21 cellular contexts compared by ENCODE assay signal in genomic region chr19:30604657-30605056, GRCh38.
DNase-seq lines count a peak whose midpoint lies in the region; ATAC-seq, FAIRE-seq and TF ChIP-seq lines count a peak whose summit lies in the region.
"Had no signal": no experiment of that assay in that cellular context is flagged by ENCODE, and none has a peak within 500 bp of the region (broad histone marks: within the 10 kb centered on the region; RNA-seq: fewer than 3 reads in every experiment).

No MANE protein-coding gene starts in this region.

- FAIRE-seq in K562 (lab: Jason Lieb, UNC): no peak
- no peak for FAIRE-seq in H1 (lab: Jason Lieb, UNC)
- FAIRE-seq: GM12891, GM19239 had no signal

- H4K8ac ChIP-seq in H1 (ENCODE audit: extremely low read depth, insufficient read depth, low read length) (no peak overlapping the region), neuronal stem cell (ENCODE audit: low read depth, low read length) (no peak overlapping the region)

- no peak overlapping the region for H3K18ac ChIP-seq in H1 (ENCODE audit: extremely low read depth, low read length)
- H3K18ac ChIP-seq in neuronal stem cell (ENCODE audit: low read length): no peak overlapping the region

- H3K27ac ChIP-seq in right atrium auricular region: no peak overlapping the region
- H3K27ac ChIP-seq in K562 (ENCODE audit: extremely low read depth, low read depth, low read length): no peak overlapping the region
- no peak overlapping the region for H3K27ac ChIP-seq in H1 (ENCODE audit: low read depth, low read length)
- H3K27ac ChIP-seq in neuronal stem cell (replicated peaks; ENCODE audit: low read length): no peak overlapping the region
- no peak overlapping the region for H3K27ac ChIP-seq in mammary epithelial cell (ENCODE audit: insufficient read depth, low read depth, low read length)
- H3K27ac ChIP-seq: 22Rv1; BLaER1 treated with 17β-estradiol and CSF1 and Interleukin-3, amounts not matched to agents 10 nM and 100 nM had no signal

- POLR2A ChIA-PET in K562 (lab: Yijun Ruan, JAX): no interaction called here
- POLR2A ChIA-PET in H1 (lab: Charles Lee; ENCODE audit: partially characterized antibody): no interaction called here

- H3K27me3 ChIP-seq in right atrium auricular region (no peaks in the 10 kb centered on the region), K562 (ENCODE audit: control insufficient read depth in 2 of 2, insufficient read depth in 2 of 2, low read length in 2 of 2) (no peaks in the 10 kb centered on the region; a peak in 1 of 5 replicates), H1 (replicated peaks in 1 of 4; ENCODE audit: control insufficient read depth in 3 of 4, extremely low read depth in 1 of 4, insufficient read depth in 3 of 4, low read length in 3 of 4) (no peaks in the 10 kb centered on the region), neuronal stem cell (ENCODE audit: control insufficient read depth in 3 of 3, insufficient read depth in 3 of 3, low read depth in 1 of 3, low read length in 3 of 3) (no peaks in the 10 kb centered on the region), mammary epithelial cell (ENCODE audit: insufficient read depth, low read length) (no peaks in the 10 kb centered on the region)
- H3K27me3 ChIP-seq: BLaER1 treated with 17β-estradiol and CSF1 and Interleukin-3, amounts not matched to agents 10 nM and 100 nM had no signal

- TF ChIP-seq CTCF in right atrium auricular region (IDR thresholded peaks at IDR 0.05) (no peak), K562 (IDR thresholded peaks at IDR 0.05 in 2 of 3, conservative IDR thresholded peaks at IDR 0.05 in 1 of 3; ENCODE audit: insufficient read depth in 2 of 3, low read depth in 1 of 3, low read length in 3 of 3) (no peak), H1 (IDR thresholded peaks at IDR 0.05; ENCODE audit: control extremely low read depth in 1 of 3, insufficient read depth in 1 of 3, low read depth in 1 of 3, low read length in 3 of 3) (no peak), mammary epithelial cell (conservative IDR thresholded peaks at IDR 0.05 in 1 of 2, IDR thresholded peaks at IDR 0.05 in 1 of 2; ENCODE audit: extremely low read depth in 1 of 2, insufficient read depth in 1 of 2, low read depth in 1 of 2, low read length in 2 of 2) (no peak)

- CTCF ChIA-PET in K562 (lab: Yijun Ruan, JAX; ENCODE audit: low intra/inter-chr PET ratio): no interaction called here
- CTCF ChIA-PET in H1 (lab: Charles Lee; ENCODE audit: partially characterized antibody): no interaction called here
- CTCF ChIA-PET in mammary epithelial cell (lab: Charles Lee; ENCODE audit: low non-redundant PET): no interaction called here

- TF ChIP-seq RAD21 in K562 (CRISPR knock-in tag; conservative IDR thresholded peaks at IDR 0.05 in 1 of 2, IDR thresholded peaks at IDR 0.05 in 1 of 2): no peak
- TF ChIP-seq RAD21 in H1 (IDR thresholded peaks at IDR 0.05 in 1 of 2, conservative IDR thresholded peaks at IDR 0.05 in 1 of 2; ENCODE audit: low read depth in 2 of 2, low read length in 2 of 2): no peak

- H3K14ac ChIP-seq in H1 (ENCODE audit: insufficient read length) (no peak overlapping the region), neuronal stem cell (ENCODE audit: low read length) (no peak overlapping the region)

- peaks cover 2% of the 10 kb centered on the region; the same call in 1 of the 2 replicates for H3K23me2 ChIP-seq in H1 (ENCODE audit: low read depth, low read length)

- in situ Hi-C loops in K562 (cut with MboI) (no loop called here), mammary epithelial cell (cut with MboI; ENCODE audit: low sequenced_read_pairs in 2 of 2) (no loop called here)

- H2BK12ac ChIP-seq in H1 (ENCODE audit: low read depth, low read length): no peak overlapping the region
- peak overlapping the region; percentile 42 for H2BK12ac ChIP-seq in neuronal stem cell (ENCODE audit: low read length)

- DNase-seq in right atrium auricular region (ENCODE audit: low spot score) (peak; percentile 7), Right ventricle myocardium superior (no peak), K562 (ENCODE audit: extremely low read depth in 1 of 4, low spot score in 3 of 4) (no peak), H1 (ENCODE audit: low read depth in 1 of 2, low spot score in 2 of 2) (peak in 1 of 2 experiments; percentile 14), neuronal stem cell (ENCODE audit: low spot score) (no peak), mammary epithelial cell (no peak), SW480 (ENCODE audit: low spot score) (no peak)
- DNase-seq: CD8-positive, alpha-beta T cell; COR-L47; DMS 273 treated with DMSO at 0.1 percent for 48 hours; DMS53; DND-41; EL; H7 had no signal

- H4K20me1 ChIP-seq in K562 (replicated peaks; ENCODE audit: control insufficient read depth, insufficient read depth, low read length) (no peaks in the 10 kb centered on the region; the same call in 1 of the 2 replicates), H1 (replicated peaks in 1 of 2; ENCODE audit: control insufficient read depth in 1 of 2, insufficient read depth in 2 of 2, low read length in 2 of 2) (no peaks in the 10 kb centered on the region), mammary epithelial cell (ENCODE audit: insufficient read depth, low read length) (no peaks in the 10 kb centered on the region)
- H4K20me1 ChIP-seq: BLaER1 treated with 17β-estradiol and CSF1 and Interleukin-3, amounts not matched to agents 10 nM and 100 nM had no signal

- no peaks in the 10 kb centered on the region for H3K79me1 ChIP-seq in H1 (ENCODE audit: low read depth, low read length)
- no peaks in the 10 kb centered on the region for H3K79me1 ChIP-seq in neuronal stem cell (ENCODE audit: low read depth, low read length)

- no peaks in the 10 kb centered on the region for H3K9me3 ChIP-seq in right atrium auricular region
- H3K9me3 ChIP-seq in K562 (replicated peaks; ENCODE audit: control insufficient read depth, insufficient read depth, low read depth, low read length): no peaks in the 10 kb centered on the region
- H3K9me3 ChIP-seq in H1 (ENCODE audit: insufficient read depth in 2 of 2, low read depth in 1 of 2, low read length in 1 of 2): no peaks in the 10 kb centered on the region
- peaks cover 0 to 2% of the 10 kb centered on the region in 2 donors for H3K9me3 ChIP-seq in neuronal stem cell (replicated peaks in 1 of 2; ENCODE audit: control insufficient read depth in 2 of 2, insufficient read depth in 1 of 2, low read depth in 1 of 2, low read length in 2 of 2)
- peaks cover 22% of the 10 kb centered on the region for H3K9me3 ChIP-seq in mammary epithelial cell (replicated peaks; ENCODE audit: insufficient read depth, low read length)
- H3K9me3 ChIP-seq: BLaER1 treated with 17β-estradiol and CSF1 and Interleukin-3, amounts not matched to agents 10 nM and 100 nM had no signal

- intact Hi-C loops in Right ventricle myocardium superior (cut with DNase I): no loop called here
- intact Hi-C loops in K562 (cut with micrococcal nuclease): no loop called here
- intact Hi-C loops in mammary epithelial cell (cut with micrococcal nuclease): no loop called here

- H3K9ac ChIP-seq in K562 (ENCODE audit: insufficient read depth in 1 of 2, low read depth in 2 of 2, low read length in 2 of 2) (no peak overlapping the region), H1 (replicated peaks in 1 of 4; ENCODE audit: extremely low read depth in 1 of 4, low read depth in 3 of 4, low read length in 3 of 4) (no peak overlapping the region), neuronal stem cell (ENCODE audit: low read depth, low read length, poor library complexity) (no peak overlapping the region), mammary epithelial cell (ENCODE audit: insufficient read depth, low read length) (no peak overlapping the region)
- H3K9ac ChIP-seq: BLaER1 treated with 17β-estradiol and CSF1 and Interleukin-3, amounts not matched to agents 10 nM and 100 nM had no signal

- no peak overlapping the region for H2BK20ac ChIP-seq in H1 (ENCODE audit: low read length)

- H2BK15ac ChIP-seq in H1 (ENCODE audit: low read length) (no peak overlapping the region), neuronal stem cell (ENCODE audit: low read length) (no peak overlapping the region)

- H3K4me3 ChIP-seq in right atrium auricular region (no peak overlapping the region), K562 (no peak overlapping the region), H1 (ENCODE audit: extremely low read depth in 1 of 4, insufficient read depth in 2 of 4, low read depth in 3 of 4, low read length in 4 of 4) (no peak overlapping the region), neuronal stem cell (ENCODE audit: low read length in 2 of 2) (no peak overlapping the region), mammary epithelial cell (replicated peaks in 1 of 3; ENCODE audit: insufficient read depth in 1 of 3, low read depth in 2 of 3, low read length in 3 of 3) (no peak overlapping the region)
- H3K4me3 ChIP-seq: BLaER1 treated with 17β-estradiol and CSF1 and Interleukin-3, amounts not matched to agents 10 nM and 100 nM; GM23338 had no signal

- dilution Hi-C loops in mammary epithelial cell (cut with HindIII; ENCODE audit: low sequenced_read_pairs): no loop called here

- H2AFZ ChIP-seq in K562 (ENCODE audit: low read depth, low read length): no peak overlapping the region
- H2AFZ ChIP-seq in H1 (ENCODE audit: low read length): no peak overlapping the region
- H2AFZ ChIP-seq in neuronal stem cell (ENCODE audit: low read length): no peak overlapping the region
- no peak overlapping the region for H2AFZ ChIP-seq in mammary epithelial cell (ENCODE audit: low read depth, low read length)
- H2AFZ ChIP-seq: GM23338 had no signal

- no peak overlapping the region for H3K4me2 ChIP-seq in K562 (ENCODE audit: insufficient read depth, low read length)
- H3K4me2 ChIP-seq in H1 (ENCODE audit: insufficient read depth in 1 of 2, low read depth in 2 of 2, low read length in 2 of 2): no peak overlapping the region
- H3K4me2 ChIP-seq in neuronal stem cell (ENCODE audit: insufficient read depth, low read length, poor library complexity, severe bottlenecking): no peak overlapping the region
- H3K4me2 ChIP-seq in mammary epithelial cell (ENCODE audit: insufficient read depth, low read depth, low read length): no peak overlapping the region
- H3K4me2 ChIP-seq: BLaER1 treated with 17β-estradiol and CSF1 and Interleukin-3, amounts not matched to agents 10 nM and 100 nM; GM23338 had no signal

- no peak overlapping the region for H3K23ac ChIP-seq in H1 (ENCODE audit: insufficient read length)
- no peak overlapping the region for H3K23ac ChIP-seq in neuronal stem cell (ENCODE audit: low read depth, low read length, poor library complexity)

- BruUV-seq in K562 (replicated peaks; lab: Mats Ljungman, UMichigan) (no TSS peak), mammary epithelial cell (replicated peaks; lab: Mats Ljungman, UMichigan) (no TSS peak)

- H3K56ac ChIP-seq in H1 (replicated peaks; ENCODE audit: insufficient read length, low read depth, low read length): no peak overlapping the region

- no peak overlapping the region for H4K91ac ChIP-seq in H1 (replicated peaks; ENCODE audit: insufficient read length, low read length)
- no peak overlapping the region for H4K91ac ChIP-seq in neuronal stem cell (ENCODE audit: low read depth, low read length, poor library complexity)

- H3K4me1 ChIP-seq in right atrium auricular region (no peaks in the 10 kb centered on the region), K562 (replicated peaks in 1 of 2; ENCODE audit: control insufficient read depth in 2 of 2, insufficient read depth in 2 of 2, low read length in 2 of 2) (no peaks in the 10 kb centered on the region), H1 (replicated peaks in 1 of 4; ENCODE audit: control insufficient read depth in 3 of 4, insufficient read depth in 4 of 4, low read length in 3 of 4) (no peaks in the 10 kb centered on the region), neuronal stem cell (ENCODE audit: control insufficient read depth in 2 of 2, insufficient read depth in 1 of 2, low read depth in 1 of 2, low read length in 2 of 2) (no peaks in the 10 kb centered on the region), mammary epithelial cell (ENCODE audit: insufficient read depth, low read length) (no peaks in the 10 kb centered on the region)
- H3K4me1 ChIP-seq: BLaER1 treated with 17β-estradiol and CSF1 and Interleukin-3, amounts not matched to agents 10 nM and 100 nM had no signal

- H4K5ac ChIP-seq in H1 (ENCODE audit: insufficient read length, low read depth, low read length): no peak overlapping the region

- no peak overlapping the region for H2BK120ac ChIP-seq in H1 (replicated peaks; ENCODE audit: low read depth, low read length)
- no peak overlapping the region for H2BK120ac ChIP-seq in neuronal stem cell (ENCODE audit: low read depth, low read length)

- H3K36me3 ChIP-seq in right atrium auricular region (no peaks in the 10 kb centered on the region), K562 (ENCODE audit: control insufficient read depth, insufficient read depth, low read length) (no peaks in the 10 kb centered on the region), H1 (ENCODE audit: control insufficient read depth in 2 of 4, insufficient read depth in 4 of 4, low read length in 3 of 4) (no peaks in the 10 kb centered on the region), neuronal stem cell (replicated peaks in 1 of 2; ENCODE audit: control insufficient read depth in 2 of 2, insufficient read depth in 2 of 2, low read length in 2 of 2) (no peaks in the 10 kb centered on the region), mammary epithelial cell (ENCODE audit: insufficient read depth, low read length) (no peaks in the 10 kb centered on the region)
- H3K36me3 ChIP-seq: BLaER1 treated with 17β-estradiol and CSF1 and Interleukin-3, amounts not matched to agents 10 nM and 100 nM had no signal

- H2BK5ac ChIP-seq in H1 (ENCODE audit: low read depth, low read length) (no peak overlapping the region), neuronal stem cell (ENCODE audit: low read length) (no peak overlapping the region)

- no peak overlapping the region for H3K4ac ChIP-seq in H1 (replicated peaks; ENCODE audit: insufficient read length, low read depth, low read length)
- H3K4ac ChIP-seq in neuronal stem cell (ENCODE audit: low read length): no peak overlapping the region

- H3K9me1 ChIP-seq in K562 (ENCODE audit: control insufficient read depth, insufficient read depth, low read length): no peaks in the 10 kb centered on the region

- ATAC-seq in Right ventricle myocardium superior (ENCODE audit: poor library complexity) (no peak), K562 (no peak), GM21367 (IDR thresholded peaks at IDR 0.05; ENCODE audit: unreplicated experiment) (no peak)
- ATAC-seq: CD8-positive, alpha-beta T cell; GM23338; HCT116 had no signal

- WGBS in K562 (ENCODE audit: insufficient coverage, low coverage, missing lambda C conversion rate): 0% methylated on average over 6 of the region's 6 CpGs
- WGBS in H1 (ENCODE audit: extremely low coverage in 1 of 2, insufficient coverage in 1 of 2, insufficient read length in 1 of 2, insufficient replicate concordance in 2 of 2, low coverage in 1 of 2, low lambda C conversion rate in 2 of 2, missing lambda C conversion rate in 1 of 2), 2 experiments: 93% methylated on average over 6 of the region's 6 CpGs; no CpG with 5 or more reads in 1 of the 2 experiments
- WGBS in neuronal stem cell (ENCODE audit: extremely low coverage in 2 of 2, insufficient read length in 2 of 2, insufficient replicate concordance in 1 of 2), 2 donors: no CpG with 5 or more reads among the region's 6 CpGs
- WGBS in mammary epithelial cell (ENCODE audit: low coverage, missing lambda C conversion rate): 46% methylated on average over 6 of the region's 6 CpGs

- H3K79me2 ChIP-seq in K562 (ENCODE audit: control insufficient read depth, insufficient read depth, low read length) (no peaks in the 10 kb centered on the region), H1 (ENCODE audit: control insufficient read depth in 1 of 2, insufficient read depth in 2 of 2, low read length in 2 of 2) (no peaks in the 10 kb centered on the region), mammary epithelial cell (ENCODE audit: insufficient read depth, low read length) (no peaks in the 10 kb centered on the region)

- TF ChIP-seq POLR2A in K562 (conservative IDR thresholded peaks at IDR 0.05) (no peak), H1 (IDR thresholded peaks at IDR 0.05; ENCODE audit: control extremely low read depth in 1 of 2, low read depth in 2 of 2, low read length in 2 of 2) (no peak)

- no peak overlapping the region for H2AK5ac ChIP-seq in H1 (ENCODE audit: low read depth, low read length)
- H2AK5ac ChIP-seq in neuronal stem cell (ENCODE audit: low read depth, low read length): no peak overlapping the region

- no peak for TF ChIP-seq EP300 in K562 (IDR thresholded peaks at IDR 0.05; ENCODE audit: low read length)
- no peak for TF ChIP-seq EP300 in H1 (IDR thresholded peaks at IDR 0.05; ENCODE audit: borderline replicate concordance in 1 of 2, low read depth in 2 of 2, low read length in 2 of 2)
